ENCODE assay signal across 24 cellular contexts in genomic region chr13:30487075-30487470, GRCh38. TPM values are rescaled to one million over a fixed set of nuclear protein-coding genes. Genes with fewer than 3 reads are reported as not detected.
DNase-seq lines count a peak whose midpoint lies in the region; ATAC-seq, FAIRE-seq and TF ChIP-seq lines count a peak whose summit lies in the region.
"Had no signal": no experiment of that assay in that cellular context is flagged by ENCODE, and none has a peak within 500 bp of the region (broad histone marks: within the 10 kb centered on the region; RNA-seq: fewer than 3 reads in every experiment).

No MANE protein-coding gene starts in this region.

- no peaks in the 10 kb centered on the region for H3K4me1 Mint-ChIP-seq in CD8-positive, alpha-beta memory T cell
- H3K4me1 Mint-ChIP-seq: B cell had no signal

- no peaks in the 10 kb centered on the region for H3K36me3 ChIP-seq in PC-3 (ENCODE audit: low read depth, low read length)
- no peaks in the 10 kb centered on the region for H3K36me3 ChIP-seq in keratinocyte (ENCODE audit: control insufficient read depth in 2 of 2, extremely low read depth in 1 of 2, insufficient read depth in 2 of 2, low read length in 2 of 2)
- H3K36me3 ChIP-seq in prostate gland: no peaks in the 10 kb centered on the region
- H3K36me3 ChIP-seq in CD8-positive, alpha-beta memory T cell (ENCODE audit: insufficient read depth, low read length): no peaks in the 10 kb centered on the region

- H3K9me3 Mint-ChIP-seq in CD8-positive, alpha-beta memory T cell: no peaks in the 10 kb centered on the region
- H3K9me3 Mint-ChIP-seq: CD4-positive, CD25-positive, alpha-beta regulatory T cell had no signal

- H3K4me3 ChIP-seq in PC-3 (ENCODE audit: low read length): no peak overlapping the region
- no peak overlapping the region for H3K4me3 ChIP-seq in keratinocyte (ENCODE audit: control insufficient read depth in 2 of 3, extremely low read depth in 1 of 3, insufficient read depth in 2 of 3, low read depth in 1 of 3, low read length in 3 of 3)
- peak overlapping the region in 1 of 2 donors; percentile 13 for H3K4me3 ChIP-seq in prostate gland
- H3K4me3 ChIP-seq in CD8-positive, alpha-beta memory T cell (ENCODE audit: low read length): no peak overlapping the region

- no peaks in the 10 kb centered on the region for H3K27me3 ChIP-seq in PC-3 (ENCODE audit: low read length)
- no peaks in the 10 kb centered on the region for H3K27me3 ChIP-seq in keratinocyte (ENCODE audit: control insufficient read depth, extremely low read depth, insufficient read depth, low read length)
- no peaks in the 10 kb centered on the region for H3K27me3 ChIP-seq in prostate gland (replicated peaks; ENCODE audit: insufficient read depth)
- H3K27me3 ChIP-seq in CD8-positive, alpha-beta memory T cell (ENCODE audit: insufficient read depth, low read length, poor library complexity, severe bottlenecking): no peaks in the 10 kb centered on the region

- 90% methylated on average over 3 of the region's 3 CpGs for WGBS in prostate gland

- no peak overlapping the region for H3K4me3 Mint-ChIP-seq in CD8-positive, alpha-beta memory T cell
- H3K4me3 Mint-ChIP-seq: B cell; CD4-positive, CD25-positive, alpha-beta regulatory T cell had no signal

- H3K4me2 ChIP-seq in PC-3 (ENCODE audit: low read length) (no peak overlapping the region), keratinocyte (ENCODE audit: control insufficient read depth, extremely low read depth, insufficient read depth, low read depth, low read length) (peak overlapping the region; percentile 71)
- H3K4me2 ChIP-seq: KMS-11 had no signal

- intact Hi-C loops in PC-3 (cut with micrococcal nuclease) (no loop called here), prostate gland (cut with DNase I) (no loop called here)

- H3K27ac ChIP-seq in 22Rv1 (0 out of 2 replicates have a peak overlapping the region, but pooled peaks have one; percentile 23), PC-3 (ENCODE audit: low read length) (no peak overlapping the region), keratinocyte (ENCODE audit: control insufficient read depth, insufficient read depth, low read length) (no peak overlapping the region), prostate gland (peak overlapping the region; percentile 73 to 74)
- no peak overlapping the region for H3K27ac ChIP-seq in CD8-positive, alpha-beta memory T cell (ENCODE audit: low read depth, low read length)
- H3K27ac ChIP-seq: KMS-11 had no signal

- H4K20me1 ChIP-seq in PC-3 (ENCODE audit: low read length) (no peaks in the 10 kb centered on the region), keratinocyte (ENCODE audit: control insufficient read depth, extremely low read depth, insufficient read depth, low read length) (no peaks in the 10 kb centered on the region)

- H3K27ac Mint-ChIP-seq in CD8-positive, alpha-beta memory T cell: no peak overlapping the region
- H3K27ac Mint-ChIP-seq: B cell; CD4-positive, CD25-positive, alpha-beta regulatory T cell had no signal

- no peaks in the 10 kb centered on the region for H3K79me2 ChIP-seq in PC-3 (ENCODE audit: low read length)
- H3K79me2 ChIP-seq in keratinocyte (ENCODE audit: control insufficient read depth, insufficient read depth, low read length): no peaks in the 10 kb centered on the region

- TF ChIP-seq POLR2A in prostate gland (IDR thresholded peaks at IDR 0.05): no peak

- H3K36me3 Mint-ChIP-seq in CD8-positive, alpha-beta memory T cell: peaks cover 0 to 5% (median 0%) of the 10 kb centered on the region in 3 donors
- H3K36me3 Mint-ChIP-seq: CD4-positive, CD25-positive, alpha-beta regulatory T cell had no signal

- no peaks in the 10 kb centered on the region for H3K9me2 ChIP-seq in PC-3 (replicated peaks; ENCODE audit: low read length)

- H3K9ac ChIP-seq in PC-3 (ENCODE audit: low read length) (no peak overlapping the region), keratinocyte (ENCODE audit: control insufficient read depth, extremely low read depth, insufficient read depth, low read length) (no peak overlapping the region)
- H3K9ac ChIP-seq: KMS-11 had no signal

- dilution Hi-C loops in keratinocyte (cut with MboI; ENCODE audit: extremely low pct_ligation_motif_present, low sequenced_read_pairs): no loop called here

- 0 out of 2 replicates have a peak overlapping the region, but pooled peaks have one; percentile 7 for H2AFZ ChIP-seq in PC-3 (ENCODE audit: low read length)
- no peak overlapping the region for H2AFZ ChIP-seq in keratinocyte (ENCODE audit: control insufficient read depth, low read length)

- H3K27me3 Mint-ChIP-seq in CD8-positive, alpha-beta memory T cell: peaks cover 6 to 13% of the 10 kb centered on the region in 2 donors
- H3K27me3 Mint-ChIP-seq: B cell had no signal

- H3K9me1 ChIP-seq in keratinocyte (ENCODE audit: control insufficient read depth, extremely low read depth, insufficient read depth, low read length): no peaks in the 10 kb centered on the region

- FAIRE-seq in keratinocyte (lab: Jason Lieb, UNC) (no peak), GM19239 (lab: Jason Lieb, UNC) (no peak)
- FAIRE-seq: A204.1, G401.6, GM12892, H54 had no signal

- H3K9me3 ChIP-seq in PC-3 (ENCODE audit: low read length) (no peaks in the 10 kb centered on the region), keratinocyte (ENCODE audit: control insufficient read depth, low read depth, low read length) (no peaks in the 10 kb centered on the region), prostate gland (no peaks in the 10 kb centered on the region)
- no peaks in the 10 kb centered on the region for H3K9me3 ChIP-seq in CD8-positive, alpha-beta memory T cell (ENCODE audit: low read length)

- DNase-seq in PC-3: no peak
- no peak for DNase-seq in keratinocyte (ENCODE audit: low read depth, low spot score)
- no peak for DNase-seq in prostate gland (ENCODE audit: low spot score)
- no peak for DNase-seq in NCI-H510A treated with DMSO at 0.1 percent for 48 hours (lab: John Stamatoyannopoulos, UW)
- no peak for DNase-seq in GM19239 (ENCODE audit: insufficient read length, low spot score)
- no peak for DNase-seq in CD8-positive, alpha-beta memory T cell
- DNase-seq: CD4-positive, CD25-positive, alpha-beta regulatory T cell; DMS153; IMR-90; NCI-H1105; NCI-H146; NCI-H2029 treated with DMSO at 0.1 percent for 48 hours; NCI-H2171; NCI-H345; NCI-H524 treated with DMSO at 0.1 percent for 48 hours; NCI-H82 had no signal

- H3F3A ChIP-seq in PC-3 (ENCODE audit: low read length, unreplicated experiment): no peaks in the 10 kb centered on the region

- CTCF ChIA-PET in PC-3 (lab: Charles Lee): no interaction called here
- CTCF ChIA-PET in CD8-positive, alpha-beta memory T cell (lab: Charles Lee): no interaction called here

- POLR2A ChIA-PET in PC-3 (lab: Charles Lee; ENCODE audit: unreplicated experiment): no interaction called here
- POLR2A ChIA-PET in CD8-positive, alpha-beta memory T cell (lab: Charles Lee): no interaction called here

- BruUV-seq in PC-3 (replicated peaks; lab: Mats Ljungman, UMichigan): no TSS peak

- TF ChIP-seq CTCF in 22Rv1 (IDR thresholded peaks at IDR 0.05): no peak
- TF ChIP-seq CTCF in PC-3 (conservative IDR thresholded peaks at IDR 0.05; ENCODE audit: low read depth, low read length): no peak
- no peak for TF ChIP-seq CTCF in keratinocyte (optimal IDR thresholded peaks at IDR 0.05 in 1 of 3, IDR thresholded peaks at IDR 0.05 in 1 of 3, conservative IDR thresholded peaks at IDR 0.05 in 1 of 3; ENCODE audit: extremely low read depth in 1 of 3, insufficient read depth in 2 of 3, low read length in 3 of 3)
- TF ChIP-seq CTCF in prostate gland (IDR thresholded peaks at IDR 0.05): no peak

- peaks cover 9% of the 10 kb centered on the region; the same call in 1 of the 2 replicates for H3K4me1 ChIP-seq in PC-3 (ENCODE audit: insufficient read depth, low read length)
- peaks cover 11% of the 10 kb centered on the region for H3K4me1 ChIP-seq in keratinocyte (ENCODE audit: control insufficient read depth, extremely low read depth, insufficient read depth, low read length)
- H3K4me1 ChIP-seq in prostate gland (replicated peaks): peaks cover 4% of the 10 kb centered on the region
- H3K4me1 ChIP-seq in CD8-positive, alpha-beta memory T cell (ENCODE audit: insufficient read depth, low read length): no peaks in the 10 kb centered on the region

- ATAC-seq in PC-3: no peak
- ATAC-seq: Right ventricle myocardium inferior had no signal

RNA-seq across cellular contexts. Expression of gene HMGB1, which starts 21.3 kb away (rescaled TPM):
- total RNA-seq in PC-3 (2014; rRNA removed) (497 and 567 TPM in 2 replicates), prostate gland (100 to 1,000 TPM; 264 to 274 TPM)
- 63.8 to 221 TPM (median 156 TPM) in 3 replicates for polyA plus RNA-seq in keratinocyte
- polyA plus RNA-seq in keratinocyte (2011; ENCODE audit: low read depth): 186 TPM
- polyA plus RNA-seq in keratinocyte (2011; cell fraction: cytosol; rRNA removed): 86.2 and 123 TPM in 2 replicates
- 91.3 and 133 TPM in 2 replicates for polyA plus RNA-seq in keratinocyte (2011; cell fraction: nucleus; rRNA removed)
- polyA plus RNA-seq in keratinocyte (2012; ENCODE audit: low replicate concordance): 202 and 323 TPM in 2 replicates
- polyA minus RNA-seq in keratinocyte: 6.2 to 53.1 TPM (median 12.2 TPM) in 3 replicates
- 56.4 TPM for polyA minus RNA-seq in keratinocyte (2011; cell fraction: cytosol; rRNA and poly(A)+ RNA removed)
- 16.7 and 30.3 TPM in 2 replicates for polyA minus RNA-seq in keratinocyte (2011; cell fraction: nucleus; rRNA and poly(A)+ RNA removed)
- 100 to 1,000 TPM; 694 to 729 TPM for total RNA-seq in CD8-positive, alpha-beta memory T cell
- 642 TPM for polyA plus RNA-seq in CD8-positive, alpha-beta memory T cell

Comparison
In these comparisons a context has a peak if more than half of its experiments do, and no peak if none do; other contexts are left out.
1. H3K27ac ChIP-seq: peak in 22Rv1 (single experiment) and prostate gland (2 of 2); none in PC-3 (single experiment), keratinocyte (single experiment) and CD8-positive, alpha-beta memory T cell (single experiment).